Comparison of ENCODE assay signal across 1 cellular context in the genomic region with DNA sequence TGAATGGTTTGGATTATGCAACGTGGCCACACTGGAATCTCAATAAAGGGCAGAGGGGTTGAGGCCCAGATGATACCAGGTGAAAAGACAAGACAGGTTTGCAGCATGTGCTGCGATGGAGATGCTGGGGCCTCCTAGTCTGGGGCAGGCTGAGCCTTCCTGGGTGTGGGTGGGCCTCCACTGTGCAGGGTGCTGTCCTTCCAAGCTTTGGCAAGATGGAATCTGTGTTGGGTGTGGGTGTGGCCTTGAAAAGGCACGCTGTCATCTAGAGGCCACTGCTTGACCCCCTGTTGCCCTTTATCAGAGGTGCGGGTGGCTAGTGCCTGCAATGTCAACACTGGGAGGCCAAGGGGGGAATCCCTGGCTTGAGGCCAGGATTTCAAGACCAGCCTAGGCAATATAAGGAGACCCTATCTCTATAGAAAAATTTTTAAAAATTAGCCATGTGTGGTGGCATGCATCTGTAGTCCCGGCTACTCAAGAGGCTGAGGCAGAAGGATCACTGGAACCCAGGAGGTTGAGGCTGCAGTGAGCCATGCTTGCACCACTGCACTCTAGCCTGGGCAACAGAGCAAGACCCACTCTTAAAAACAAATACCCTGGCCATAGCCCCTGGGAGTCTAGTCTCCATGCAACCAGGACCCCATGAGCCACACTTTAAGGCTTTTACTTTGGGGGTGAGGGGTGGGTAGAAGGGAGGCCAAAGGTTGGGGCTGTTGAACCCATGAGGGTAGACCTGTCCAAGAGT.
A peak's percentile ranks its signal among the peaks of the same experiment; 100 is the strongest.
TF ChIP-seq lines count a peak whose summit lies in the region.

No MANE protein-coding gene starts in this region.

TF ChIP-seq in HepG2, 621 proteins besides CTCF, POLR2A, EP300 and RAD21 (continued from another document and continues in another):
- no peak for TF ChIP-seq PRDM15 (CRISPR knock-in tag; IDR thresholded peaks at IDR 0.05)
- no peak for TF ChIP-seq ZNF225 (CRISPR knock-in tag; IDR thresholded peaks at IDR 0.05)
- no peak for TF ChIP-seq STAT5B (CRISPR knock-in tag; IDR thresholded peaks at IDR 0.05)
- no peak for TF ChIP-seq ZBTB40 (IDR thresholded peaks at IDR 0.05)
- no peak for TF ChIP-seq ZBTB40 (CRISPR knock-in tag; IDR thresholded peaks at IDR 0.05)
- TF ChIP-seq, protein P1, sequence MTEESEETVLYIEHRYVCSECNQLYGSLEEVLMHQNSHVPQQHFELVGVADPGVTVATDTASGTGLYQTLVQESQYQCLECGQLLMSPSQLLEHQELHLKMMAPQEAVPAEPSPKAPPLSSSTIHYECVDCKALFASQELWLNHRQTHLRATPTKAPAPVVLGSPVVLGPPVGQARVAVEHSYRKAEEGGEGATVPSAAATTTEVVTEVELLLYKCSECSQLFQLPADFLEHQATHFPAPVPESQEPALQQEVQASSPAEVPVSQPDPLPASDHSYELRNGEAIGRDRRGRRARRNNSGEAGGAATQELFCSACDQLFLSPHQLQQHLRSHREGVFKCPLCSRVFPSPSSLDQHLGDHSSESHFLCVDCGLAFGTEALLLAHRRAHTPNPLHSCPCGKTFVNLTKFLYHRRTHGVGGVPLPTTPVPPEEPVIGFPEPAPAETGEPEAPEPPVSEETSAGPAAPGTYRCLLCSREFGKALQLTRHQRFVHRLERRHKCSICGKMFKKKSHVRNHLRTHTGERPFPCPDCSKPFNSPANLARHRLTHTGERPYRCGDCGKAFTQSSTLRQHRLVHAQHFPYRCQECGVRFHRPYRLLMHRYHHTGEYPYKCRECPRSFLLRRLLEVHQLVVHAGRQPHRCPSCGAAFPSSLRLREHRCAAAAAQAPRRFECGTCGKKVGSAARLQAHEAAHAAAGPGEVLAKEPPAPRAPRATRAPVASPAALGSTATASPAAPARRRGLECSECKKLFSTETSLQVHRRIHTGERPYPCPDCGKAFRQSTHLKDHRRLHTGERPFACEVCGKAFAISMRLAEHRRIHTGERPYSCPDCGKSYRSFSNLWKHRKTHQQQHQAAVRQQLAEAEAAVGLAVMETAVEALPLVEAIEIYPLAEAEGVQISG (CRISPR knock-in tag; IDR thresholded peaks at IDR 0.05): no peak
- TF ChIP-seq, protein P2, sequence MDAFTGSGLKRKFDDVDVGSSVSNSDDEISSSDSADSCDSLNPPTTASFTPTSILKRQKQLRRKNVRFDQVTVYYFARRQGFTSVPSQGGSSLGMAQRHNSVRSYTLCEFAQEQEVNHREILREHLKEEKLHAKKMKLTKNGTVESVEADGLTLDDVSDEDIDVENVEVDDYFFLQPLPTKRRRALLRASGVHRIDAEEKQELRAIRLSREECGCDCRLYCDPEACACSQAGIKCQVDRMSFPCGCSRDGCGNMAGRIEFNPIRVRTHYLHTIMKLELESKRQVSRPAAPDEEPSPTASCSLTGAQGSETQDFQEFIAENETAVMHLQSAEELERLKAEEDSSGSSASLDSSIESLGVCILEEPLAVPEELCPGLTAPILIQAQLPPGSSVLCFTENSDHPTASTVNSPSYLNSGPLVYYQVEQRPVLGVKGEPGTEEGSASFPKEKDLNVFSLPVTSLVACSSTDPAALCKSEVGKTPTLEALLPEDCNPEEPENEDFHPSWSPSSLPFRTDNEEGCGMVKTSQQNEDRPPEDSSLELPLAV (CRISPR knock-in tag; conservative IDR thresholded peaks at IDR 0.05; ENCODE audit: low read depth): no peak
- no peak for TF ChIP-seq ZNF10 (CRISPR knock-in tag; IDR thresholded peaks at IDR 0.05; ENCODE audit: borderline replicate concordance, low read depth)
- TF ChIP-seq HIVEP1 (CRISPR knock-in tag; IDR thresholded peaks at IDR 0.05): no peak
- no peak for TF ChIP-seq MEIS1 (CRISPR knock-in tag; IDR thresholded peaks at IDR 0.05; ENCODE audit: borderline replicate concordance)
- TF ChIP-seq, protein P3, sequence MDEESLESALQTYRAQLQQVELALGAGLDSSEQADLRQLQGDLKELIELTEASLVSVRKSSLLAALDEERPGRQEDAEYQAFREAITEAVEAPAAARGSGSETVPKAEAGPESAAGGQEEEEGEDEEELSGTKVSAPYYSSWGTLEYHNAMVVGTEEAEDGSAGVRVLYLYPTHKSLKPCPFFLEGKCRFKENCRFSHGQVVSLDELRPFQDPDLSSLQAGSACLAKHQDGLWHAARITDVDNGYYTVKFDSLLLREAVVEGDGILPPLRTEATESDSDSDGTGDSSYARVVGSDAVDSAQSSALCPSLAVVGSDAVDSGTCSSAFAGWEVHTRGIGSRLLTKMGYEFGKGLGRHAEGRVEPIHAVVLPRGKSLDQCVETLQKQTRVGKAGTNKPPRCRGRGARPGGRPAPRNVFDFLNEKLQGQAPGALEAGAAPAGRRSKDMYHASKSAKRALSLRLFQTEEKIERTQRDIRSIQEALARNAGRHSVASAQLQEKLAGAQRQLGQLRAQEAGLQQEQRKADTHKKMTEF (CRISPR knock-in tag; IDR thresholded peaks at IDR 0.05): no peak
- TF ChIP-seq, protein P4, sequence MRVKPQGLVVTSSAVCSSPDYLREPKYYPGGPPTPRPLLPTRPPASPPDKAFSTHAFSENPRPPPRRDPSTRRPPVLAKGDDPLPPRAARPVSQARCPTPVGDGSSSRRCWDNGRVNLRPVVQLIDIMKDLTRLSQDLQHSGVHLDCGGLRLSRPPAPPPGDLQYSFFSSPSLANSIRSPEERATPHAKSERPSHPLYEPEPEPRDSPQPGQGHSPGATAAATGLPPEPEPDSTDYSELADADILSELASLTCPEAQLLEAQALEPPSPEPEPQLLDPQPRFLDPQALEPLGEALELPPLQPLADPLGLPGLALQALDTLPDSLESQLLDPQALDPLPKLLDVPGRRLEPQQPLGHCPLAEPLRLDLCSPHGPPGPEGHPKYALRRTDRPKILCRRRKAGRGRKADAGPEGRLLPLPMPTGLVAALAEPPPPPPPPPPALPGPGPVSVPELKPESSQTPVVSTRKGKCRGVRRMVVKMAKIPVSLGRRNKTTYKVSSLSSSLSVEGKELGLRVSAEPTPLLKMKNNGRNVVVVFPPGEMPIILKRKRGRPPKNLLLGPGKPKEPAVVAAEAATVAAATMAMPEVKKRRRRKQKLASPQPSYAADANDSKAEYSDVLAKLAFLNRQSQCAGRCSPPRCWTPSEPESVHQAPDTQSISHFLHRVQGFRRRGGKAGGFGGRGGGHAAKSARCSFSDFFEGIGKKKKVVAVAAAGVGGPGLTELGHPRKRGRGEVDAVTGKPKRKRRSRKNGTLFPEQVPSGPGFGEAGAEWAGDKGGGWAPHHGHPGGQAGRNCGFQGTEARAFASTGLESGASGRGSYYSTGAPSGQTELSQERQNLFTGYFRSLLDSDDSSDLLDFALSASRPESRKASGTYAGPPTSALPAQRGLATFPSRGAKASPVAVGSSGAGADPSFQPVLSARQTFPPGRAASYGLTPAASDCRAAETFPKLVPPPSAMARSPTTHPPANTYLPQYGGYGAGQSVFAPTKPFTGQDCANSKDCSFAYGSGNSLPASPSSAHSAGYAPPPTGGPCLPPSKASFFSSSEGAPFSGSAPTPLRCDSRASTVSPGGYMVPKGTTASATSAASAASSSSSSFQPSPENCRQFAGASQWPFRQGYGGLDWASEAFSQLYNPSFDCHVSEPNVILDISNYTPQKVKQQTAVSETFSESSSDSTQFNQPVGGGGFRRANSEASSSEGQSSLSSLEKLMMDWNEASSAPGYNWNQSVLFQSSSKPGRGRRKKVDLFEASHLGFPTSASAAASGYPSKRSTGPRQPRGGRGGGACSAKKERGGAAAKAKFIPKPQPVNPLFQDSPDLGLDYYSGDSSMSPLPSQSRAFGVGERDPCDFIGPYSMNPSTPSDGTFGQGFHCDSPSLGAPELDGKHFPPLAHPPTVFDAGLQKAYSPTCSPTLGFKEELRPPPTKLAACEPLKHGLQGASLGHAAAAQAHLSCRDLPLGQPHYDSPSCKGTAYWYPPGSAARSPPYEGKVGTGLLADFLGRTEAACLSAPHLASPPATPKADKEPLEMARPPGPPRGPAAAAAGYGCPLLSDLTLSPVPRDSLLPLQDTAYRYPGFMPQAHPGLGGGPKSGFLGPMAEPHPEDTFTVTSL (CRISPR knock-in tag; IDR thresholded peaks at IDR 0.05; ENCODE audit: borderline replicate concordance): no peak
- TF ChIP-seq, protein P5, sequence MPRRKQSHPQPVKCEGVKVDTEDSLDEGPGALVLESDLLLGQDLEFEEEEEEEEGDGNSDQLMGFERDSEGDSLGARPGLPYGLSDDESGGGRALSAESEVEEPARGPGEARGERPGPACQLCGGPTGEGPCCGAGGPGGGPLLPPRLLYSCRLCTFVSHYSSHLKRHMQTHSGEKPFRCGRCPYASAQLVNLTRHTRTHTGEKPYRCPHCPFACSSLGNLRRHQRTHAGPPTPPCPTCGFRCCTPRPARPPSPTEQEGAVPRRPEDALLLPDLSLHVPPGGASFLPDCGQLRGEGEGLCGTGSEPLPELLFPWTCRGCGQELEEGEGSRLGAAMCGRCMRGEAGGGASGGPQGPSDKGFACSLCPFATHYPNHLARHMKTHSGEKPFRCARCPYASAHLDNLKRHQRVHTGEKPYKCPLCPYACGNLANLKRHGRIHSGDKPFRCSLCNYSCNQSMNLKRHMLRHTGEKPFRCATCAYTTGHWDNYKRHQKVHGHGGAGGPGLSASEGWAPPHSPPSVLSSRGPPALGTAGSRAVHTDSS (CRISPR knock-in tag; conservative IDR thresholded peaks at IDR 0.05): no peak
- TF ChIP-seq ISL2 (CRISPR knock-in tag; IDR thresholded peaks at IDR 0.05): 0 out of 2 replicates have a peak, but pooled peaks have one; percentile 26
- no peak for TF ChIP-seq SIN3B (IDR thresholded peaks at IDR 0.05; ENCODE audit: low read length)
- TF ChIP-seq AKAP8 (CRISPR knock-in tag; IDR thresholded peaks at IDR 0.05): no peak
